In genomic region chr15:65873271-65873670, GRCh38 we compare ENCODE assay signal across 19 cellular contexts.
"Had no signal": no experiment of that assay in that cellular context is flagged by ENCODE, and none has a peak within 500 bp of the region (broad histone marks: within the 10 kb centered on the region; RNA-seq: fewer than 3 reads in every experiment).

No MANE protein-coding gene starts in this region.

- H3K27ac ChIP-seq: cardiac muscle cell, coronary artery, pancreas had no signal

- H3K27me3 ChIP-seq: cardiac muscle cell, heart left ventricle, pancreas, stomach, thyroid gland, vagina had no signal

- DNase-seq: activated CD4-positive, alpha-beta T cell treated with anti-CD3 and anti-CD28 coated beads, Interleukin-2, amount 50 U/mL, for 4 hours; activated effector memory CD4-positive, alpha-beta T cell treated with anti-CD3 and anti-CD28 coated beads, Interleukin-2, amount 50 U/mL, for 16 hours; activated T-cell treated with anti-CD3 and anti-CD28 coated beads, Interleukin-2, amount 50 U/mL, for 4 hours; anterior cingulate cortex; effector memory CD4-positive, alpha-beta T cell; foreskin melanocyte; heart left ventricle; islet precursor cell; left ventricle myocardium superior; pancreas; stimulated activated CD4-positive, alpha-beta T cell treated with anti-CD3 and anti-CD28 coated beads, Interleukin-15, amount 100 ng/mL, for 24 hours; stimulated activated CD4-positive, alpha-beta T cell treated with anti-CD3 and anti-CD28 coated beads, Interleukin-4, amount 100 ng/mL, for 24 hours; stomach; thyroid gland had no signal

- H3K4me3 ChIP-seq: cardiac muscle cell, coronary artery, heart left ventricle, pancreas, stomach, thyroid gland, vagina had no signal

- ATAC-seq: activated CD4-positive, CD25-positive, alpha-beta regulatory T cell treated with anti-CD3 and anti-CD28 coated beads, Interleukin-2, amount 50 U/mL, for 24 hours; activated naive CD4-positive, alpha-beta T cell treated with anti-CD3 and anti-CD28 coated beads, Interleukin-2, amount 50 U/mL, for 72 hours; activated T-cell treated with anti-CD3 and anti-CD28 coated beads, Interleukin-2, amount 50 U/mL, for 4 hours; heart left ventricle; left ventricle myocardium superior; pancreas had no signal

- FAIRE-seq: pancreas had no signal

- H3K9me3 ChIP-seq: heart left ventricle, pancreas, stomach, thyroid gland, vagina had no signal
